1 cellular context compared by ENCODE assay signal in the genomic region with DNA sequence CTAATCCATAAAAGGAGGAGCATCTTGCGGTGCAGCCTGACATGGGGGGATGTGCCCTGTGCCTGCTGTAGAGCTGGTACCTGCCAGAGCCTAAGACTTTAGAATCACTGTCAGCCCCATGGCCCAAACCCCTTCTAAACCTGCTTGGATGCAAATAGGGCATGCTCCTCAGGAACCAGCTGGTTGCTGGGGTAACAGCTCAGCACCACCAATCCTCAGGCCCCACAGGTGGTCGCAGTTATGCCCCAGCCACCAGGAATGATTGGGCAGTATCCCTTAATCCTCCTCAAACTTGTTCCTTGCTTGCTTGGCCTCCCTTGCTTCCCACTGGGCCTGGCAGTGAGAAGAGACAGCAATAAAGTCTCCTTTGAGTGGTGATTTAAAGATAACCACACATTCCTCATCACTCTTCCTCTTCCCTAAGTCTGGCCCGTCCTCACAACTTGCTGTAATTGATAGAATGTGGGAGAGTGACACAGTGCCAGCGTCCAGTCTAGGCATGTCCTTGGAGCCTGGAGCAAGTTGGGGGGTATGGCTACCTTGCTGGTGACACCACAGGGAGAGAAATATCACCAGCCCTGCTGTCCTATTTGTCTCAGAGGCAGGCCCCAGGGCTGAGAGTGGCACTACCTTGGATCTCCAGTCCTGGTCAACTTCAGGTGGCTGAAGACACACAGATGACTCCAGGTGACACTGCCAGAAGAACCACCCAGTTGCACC.
TF ChIP-seq lines count a peak whose summit lies in the region.

No MANE protein-coding gene starts in this region.

TF ChIP-seq in K562, 482 proteins besides CTCF, POLR2A, EP300 and RAD21:
- TF ChIP-seq, protein P1, sequence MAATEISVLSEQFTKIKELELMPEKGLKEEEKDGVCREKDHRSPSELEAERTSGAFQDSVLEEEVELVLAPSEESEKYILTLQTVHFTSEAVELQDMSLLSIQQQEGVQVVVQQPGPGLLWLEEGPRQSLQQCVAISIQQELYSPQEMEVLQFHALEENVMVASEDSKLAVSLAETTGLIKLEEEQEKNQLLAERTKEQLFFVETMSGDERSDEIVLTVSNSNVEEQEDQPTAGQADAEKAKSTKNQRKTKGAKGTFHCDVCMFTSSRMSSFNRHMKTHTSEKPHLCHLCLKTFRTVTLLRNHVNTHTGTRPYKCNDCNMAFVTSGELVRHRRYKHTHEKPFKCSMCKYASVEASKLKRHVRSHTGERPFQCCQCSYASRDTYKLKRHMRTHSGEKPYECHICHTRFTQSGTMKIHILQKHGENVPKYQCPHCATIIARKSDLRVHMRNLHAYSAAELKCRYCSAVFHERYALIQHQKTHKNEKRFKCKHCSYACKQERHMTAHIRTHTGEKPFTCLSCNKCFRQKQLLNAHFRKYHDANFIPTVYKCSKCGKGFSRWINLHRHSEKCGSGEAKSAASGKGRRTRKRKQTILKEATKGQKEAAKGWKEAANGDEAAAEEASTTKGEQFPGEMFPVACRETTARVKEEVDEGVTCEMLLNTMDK (IDR thresholded peaks at IDR 0.05; ENCODE audit: borderline replicate concordance, insufficient read depth, low read depth, low read length, poor library complexity, severe bottlenecking) = no peak
- TF ChIP-seq SMC3 (conservative IDR thresholded peaks at IDR 0.05; ENCODE audit: insufficient read depth, low read depth, low read length) (no peak), CREB3L1 (IDR thresholded peaks at IDR 0.05; ENCODE audit: borderline replicate concordance, low read depth) (no peak), SMARCA4 (IDR thresholded peaks at IDR 0.05) (no peak), ZNF57 (CRISPR knock-in tag; IDR thresholded peaks at IDR 0.05) (no peak), ARID2 (IDR thresholded peaks at IDR 0.05) (no peak), ZNF354B (CRISPR knock-in tag; IDR thresholded peaks at IDR 0.05) (no peak), MLX (CRISPR knock-in tag; conservative IDR thresholded peaks at IDR 0.05) (no peak), MCM2 (IDR thresholded peaks at IDR 0.05; ENCODE audit: low read depth) (no peak), RAD51 (IDR thresholded peaks at IDR 0.05; ENCODE audit: borderline replicate concordance, low read depth) (no peak)
- TF ChIP-seq, protein P2, sequence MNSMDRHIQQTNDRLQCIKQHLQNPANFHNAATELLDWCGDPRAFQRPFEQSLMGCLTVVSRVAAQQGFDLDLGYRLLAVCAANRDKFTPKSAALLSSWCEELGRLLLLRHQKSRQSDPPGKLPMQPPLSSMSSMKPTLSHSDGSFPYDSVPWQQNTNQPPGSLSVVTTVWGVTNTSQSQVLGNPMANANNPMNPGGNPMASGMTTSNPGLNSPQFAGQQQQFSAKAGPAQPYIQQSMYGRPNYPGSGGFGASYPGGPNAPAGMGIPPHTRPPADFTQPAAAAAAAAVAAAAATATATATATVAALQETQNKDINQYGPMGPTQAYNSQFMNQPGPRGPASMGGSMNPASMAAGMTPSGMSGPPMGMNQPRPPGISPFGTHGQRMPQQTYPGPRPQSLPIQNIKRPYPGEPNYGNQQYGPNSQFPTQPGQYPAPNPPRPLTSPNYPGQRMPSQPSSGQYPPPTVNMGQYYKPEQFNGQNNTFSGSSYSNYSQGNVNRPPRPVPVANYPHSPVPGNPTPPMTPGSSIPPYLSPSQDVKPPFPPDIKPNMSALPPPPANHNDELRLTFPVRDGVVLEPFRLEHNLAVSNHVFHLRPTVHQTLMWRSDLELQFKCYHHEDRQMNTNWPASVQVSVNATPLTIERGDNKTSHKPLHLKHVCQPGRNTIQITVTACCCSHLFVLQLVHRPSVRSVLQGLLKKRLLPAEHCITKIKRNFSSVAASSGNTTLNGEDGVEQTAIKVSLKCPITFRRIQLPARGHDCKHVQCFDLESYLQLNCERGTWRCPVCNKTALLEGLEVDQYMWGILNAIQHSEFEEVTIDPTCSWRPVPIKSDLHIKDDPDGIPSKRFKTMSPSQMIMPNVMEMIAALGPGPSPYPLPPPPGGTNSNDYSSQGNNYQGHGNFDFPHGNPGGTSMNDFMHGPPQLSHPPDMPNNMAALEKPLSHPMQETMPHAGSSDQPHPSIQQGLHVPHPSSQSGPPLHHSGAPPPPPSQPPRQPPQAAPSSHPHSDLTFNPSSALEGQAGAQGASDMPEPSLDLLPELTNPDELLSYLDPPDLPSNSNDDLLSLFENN (IDR thresholded peaks at IDR 0.05; ENCODE audit: low read depth in 2 of 2, low read length in 2 of 2) = no peak
- TF ChIP-seq, protein P3, sequence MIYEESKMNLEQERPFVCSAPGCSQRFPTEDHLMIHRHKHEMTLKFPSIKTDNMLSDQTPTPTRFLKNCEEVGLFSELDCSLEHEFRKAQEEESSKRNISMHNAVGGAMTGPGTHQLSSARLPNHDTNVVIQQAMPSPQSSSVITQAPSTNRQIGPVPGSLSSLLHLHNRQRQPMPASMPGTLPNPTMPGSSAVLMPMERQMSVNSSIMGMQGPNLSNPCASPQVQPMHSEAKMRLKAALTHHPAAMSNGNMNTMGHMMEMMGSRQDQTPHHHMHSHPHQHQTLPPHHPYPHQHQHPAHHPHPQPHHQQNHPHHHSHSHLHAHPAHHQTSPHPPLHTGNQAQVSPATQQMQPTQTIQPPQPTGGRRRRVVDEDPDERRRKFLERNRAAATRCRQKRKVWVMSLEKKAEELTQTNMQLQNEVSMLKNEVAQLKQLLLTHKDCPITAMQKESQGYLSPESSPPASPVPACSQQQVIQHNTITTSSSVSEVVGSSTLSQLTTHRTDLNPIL (CRISPR knock-in tag; IDR thresholded peaks at IDR 0.05) = no peak
